In genomic region chr20:20710443-20710842, GRCh38 we compare ENCODE assay signal across 10 cellular contexts. TPM values are rescaled to one million over a fixed set of nuclear protein-coding genes. Genes with fewer than 3 reads are reported as not detected.
DNase-seq lines count a peak whose midpoint lies in the region; ATAC-seq and TF ChIP-seq lines count a peak whose summit lies in the region.
"Had no signal": no experiment of that assay in that cellular context is flagged by ENCODE, and none has a peak within 500 bp of the region (broad histone marks: within the 10 kb centered on the region; RNA-seq: fewer than 3 reads in every experiment).

No MANE protein-coding gene starts in this region.

- H2BK12ac ChIP-seq in mesenchymal stem cell (ENCODE audit: low read length in 2 of 2) = no peak overlapping the region

- no peak overlapping the region for H2BK15ac ChIP-seq in mesenchymal stem cell (ENCODE audit: low read depth, poor library complexity, severe bottlenecking)

- no peak overlapping the region for H3K18ac ChIP-seq in mesenchymal stem cell (ENCODE audit: low read depth in 1 of 2, low read length in 2 of 2)

- no peaks in the 10 kb centered on the region for H3K27me3 ChIP-seq in BLaER1 treated with 17β-estradiol and CSF1 and Interleukin-3, amounts not matched to agents 10 nM and 100 nM
- H3K27me3 ChIP-seq in HUES64 (ENCODE audit: insufficient read depth, low read length) (no peaks in the 10 kb centered on the region), tibial nerve (no peaks in the 10 kb centered on the region), mesenchymal stem cell (ENCODE audit: control insufficient read depth in 1 of 2, insufficient read depth in 1 of 2, low read length in 2 of 2) (no peaks in the 10 kb centered on the region)

- H3K4me3 Mint-ChIP-seq in natural killer cell treated with Interleukin-12 subunit alpha and Interleukin-12 subunit beta and Interleukin-15 and Interleukin-18, amount 100 ng/mL, for 72 hours = peak overlapping the region; percentile 95

- H3K27ac Mint-ChIP-seq in natural killer cell treated with Interleukin-12 subunit alpha and Interleukin-12 subunit beta and Interleukin-15 and Interleukin-18, amount 100 ng/mL, for 72 hours = peak overlapping the region; percentile 83 to 92

- no peak for TF ChIP-seq CTCF in coronary artery (IDR thresholded peaks at IDR 0.05)
- no peak for TF ChIP-seq CTCF in tibial nerve (IDR thresholded peaks at IDR 0.05)

- WGBS in HUES64 = 89% methylated on average over 1 of the region's 1 CpG
- WGBS in tibial nerve, 2 donors = 70 to 76% methylated on average over 1 of the region's 1 CpG
- WGBS in mesenchymal stem cell = 97% methylated on average over 1 of the region's 1 CpG

- peaks cover 18% of the 10 kb centered on the region for H3K79me1 ChIP-seq in mesenchymal stem cell (replicated peaks; ENCODE audit: low read length, poor library complexity, severe bottlenecking)

- H4K8ac ChIP-seq in mesenchymal stem cell (ENCODE audit: low read length) = no peak overlapping the region

- TF ChIP-seq EP300 in tibial nerve (IDR thresholded peaks at IDR 0.05) = no peak

- no peaks in the 10 kb centered on the region for H3K9me3 Mint-ChIP-seq in natural killer cell treated with Interleukin-12 subunit alpha and Interleukin-12 subunit beta and Interleukin-15 and Interleukin-18, amount 100 ng/mL, for 72 hours

- H3K9me3 ChIP-seq in BLaER1 treated with 17β-estradiol and CSF1 and Interleukin-3, amounts not matched to agents 10 nM and 100 nM (replicated peaks in 1 of 11) = peaks cover 0 to 17% (median 5%) of the 10 kb centered on the region in 11 experiments; a peak in 9 of 22 replicates
- H3K9me3 ChIP-seq in HUES64 (ENCODE audit: insufficient read depth, low read depth, low read length) = no peaks in the 10 kb centered on the region
- no peaks in the 10 kb centered on the region for H3K9me3 ChIP-seq in tibial nerve
- no peaks in the 10 kb centered on the region for H3K9me3 ChIP-seq in mesenchymal stem cell (ENCODE audit: control insufficient read depth, low read length)

- H3K4me1 Mint-ChIP-seq in natural killer cell treated with Interleukin-12 subunit alpha and Interleukin-12 subunit beta and Interleukin-15 and Interleukin-18, amount 100 ng/mL, for 72 hours (ENCODE audit: low read depth in 2 of 2) = peaks cover 35 to 37% of the 10 kb centered on the region in 2 donors

- H3K14ac ChIP-seq in mesenchymal stem cell (ENCODE audit: low read length in 2 of 2) = no peak overlapping the region

- H3K36me3 ChIP-seq in BLaER1 treated with 17β-estradiol and CSF1 and Interleukin-3, amounts not matched to agents 10 nM and 100 nM = peaks cover 0 to 21% (median 6%) of the 10 kb centered on the region in 11 experiments; a peak in 10 of 22 replicates
- no peaks in the 10 kb centered on the region for H3K36me3 ChIP-seq in HUES64 (ENCODE audit: insufficient read depth, low read length)
- H3K36me3 ChIP-seq in tibial nerve = no peaks in the 10 kb centered on the region
- H3K36me3 ChIP-seq in mesenchymal stem cell (ENCODE audit: control insufficient read depth in 1 of 2, insufficient read depth in 2 of 2, low read depth in 1 of 2, low read length in 2 of 2) = no peaks in the 10 kb centered on the region

- H4K91ac ChIP-seq in mesenchymal stem cell (ENCODE audit: low read length) = no peak overlapping the region

- DNase-seq in coronary artery (ENCODE audit: low spot score) (no peak), tibial nerve (ENCODE audit: low spot score in 2 of 2) (no peak), mesenchymal stem cell (no peak), EL (no peak)
- no peak for DNase-seq in natural killer cell treated with Interleukin-12 subunit alpha and Interleukin-12 subunit beta and Interleukin-15 and Interleukin-18, amount 100 ng/mL, for 72 hours (ENCODE audit: low spot score)
- DNase-seq: amniotic stem cell, DMS79 had no signal

- no peak for TF ChIP-seq POLR2A in tibial nerve (IDR thresholded peaks at IDR 0.05)

- H2AK5ac ChIP-seq in mesenchymal stem cell (ENCODE audit: low read length, severe bottlenecking) = no peak overlapping the region

- peaks cover 0 to 21% (median 0%) of the 10 kb centered on the region in 11 experiments; a peak in 5 of 22 replicates for H4K20me1 ChIP-seq in BLaER1 treated with 17β-estradiol and CSF1 and Interleukin-3, amounts not matched to agents 10 nM and 100 nM

- H3K9ac ChIP-seq in BLaER1 treated with 17β-estradiol and CSF1 and Interleukin-3, amounts not matched to agents 10 nM and 100 nM = peak overlapping the region in 1 of 11 experiments; percentile 13; a peak in 1 of 22 replicates
- H3K9ac ChIP-seq in HUES64 (ENCODE audit: low read depth, low read length) = no peak overlapping the region
- no peak overlapping the region for H3K9ac ChIP-seq in mesenchymal stem cell (ENCODE audit: low read length)

- H2BK5ac ChIP-seq in mesenchymal stem cell (ENCODE audit: low read depth, low read length, poor library complexity, severe bottlenecking) = no peak overlapping the region

- no peak for ATAC-seq in natural killer cell treated with Interleukin-12 subunit alpha and Interleukin-12 subunit beta and Interleukin-15 and Interleukin-18, amount 100 ng/mL, for 72 hours
- no peak for ATAC-seq in GM19455 (IDR thresholded peaks at IDR 0.05; ENCODE audit: unreplicated experiment)

- peak overlapping the region; percentile 85 to 97 (median 93) for H3K4me2 ChIP-seq in BLaER1 treated with 17β-estradiol and CSF1 and Interleukin-3, amounts not matched to agents 10 nM and 100 nM
- no peak overlapping the region for H3K4me2 ChIP-seq in mesenchymal stem cell (ENCODE audit: low read length, poor library complexity, severe bottlenecking)

- H3K23ac ChIP-seq in mesenchymal stem cell (ENCODE audit: low read length in 2 of 2) = no peak overlapping the region

- H3K4me1 ChIP-seq in BLaER1 treated with 17β-estradiol and CSF1 and Interleukin-3, amounts not matched to agents 10 nM and 100 nM = peaks cover 24 to 48% (median 36%) of the 10 kb centered on the region in 10 experiments
- H3K4me1 ChIP-seq in HUES64 (ENCODE audit: insufficient read depth, low read length) (peaks cover 12% of the 10 kb centered on the region; the same call in 1 of the 2 replicates), tibial nerve (peaks cover 0 to 19% (median 7%) of the 10 kb centered on the region in 4 donors), mesenchymal stem cell (ENCODE audit: control insufficient read depth, insufficient read depth, low read depth, low read length) (peaks cover 9% of the 10 kb centered on the region)

- peak overlapping the region in 7 of 10 experiments; percentile 83 to 97 (median 90); a peak in 7 of 20 replicates for H3K4me3 ChIP-seq in BLaER1 treated with 17β-estradiol and CSF1 and Interleukin-3, amounts not matched to agents 10 nM and 100 nM
- 0 out of 2 replicates have a peak overlapping the region, but pooled peaks have one; percentile 73 for H3K4me3 ChIP-seq in HUES64 (ENCODE audit: low read length)
- peak overlapping the region; percentile 95 for H3K4me3 ChIP-seq in coronary artery
- peak overlapping the region in 2 of 4 donors; percentile 95 to 99 for H3K4me3 ChIP-seq in tibial nerve
- H3K4me3 ChIP-seq in mesenchymal stem cell (ENCODE audit: insufficient read depth in 1 of 2, low read depth in 1 of 2, low read length in 2 of 2) = no peak overlapping the region

- no peak overlapping the region for H3K27ac ChIP-seq in BLaER1 treated with 17β-estradiol and CSF1 and Interleukin-3, amounts not matched to agents 10 nM and 100 nM
- H3K27ac ChIP-seq in HUES64 (ENCODE audit: low read depth, low read length) (no peak overlapping the region), coronary artery (no peak overlapping the region), tibial nerve (peak overlapping the region in 2 of 4 donors; percentile 92 to 93), mesenchymal stem cell (ENCODE audit: low read length, poor library complexity, severe bottlenecking) (no peak overlapping the region)

- no peak overlapping the region for H3K4ac ChIP-seq in mesenchymal stem cell (ENCODE audit: low read depth in 1 of 2, low read length in 2 of 2)

- no peak overlapping the region for H2BK120ac ChIP-seq in mesenchymal stem cell (ENCODE audit: low read depth, low read length)

- H3K36me3 Mint-ChIP-seq in natural killer cell treated with Interleukin-12 subunit alpha and Interleukin-12 subunit beta and Interleukin-15 and Interleukin-18, amount 100 ng/mL, for 72 hours = no peaks in the 10 kb centered on the region

- H3K27me3 Mint-ChIP-seq in natural killer cell treated with Interleukin-12 subunit alpha and Interleukin-12 subunit beta and Interleukin-15 and Interleukin-18, amount 100 ng/mL, for 72 hours = no peaks in the 10 kb centered on the region

- no peak overlapping the region for H2AFZ ChIP-seq in mesenchymal stem cell (ENCODE audit: low read depth, low read length)

RNA-seq across cellular contexts. Expression of gene RALGAPA2, which starts 2.0 kb away (rescaled TPM):
- polyA plus RNA-seq in HUES64 (2013, experiment 1 of 2) = 11.2 TPM
- polyA plus RNA-seq in HUES64 (2013, experiment 2 of 2) = 9.7 TPM
- total RNA-seq in natural killer cell treated with Interleukin-12 subunit alpha and Interleukin-12 subunit beta and Interleukin-15 and Interleukin-18, amount 100 ng/mL, for 72 hours = 10 to 100 TPM; 38.5 to 39.2 TPM
- 10 to 100 TPM; 20.5 to 42.9 (median 29.6) TPM for total RNA-seq in tibial nerve
- polyA plus RNA-seq in mesenchymal stem cell (2013, experiment 1 of 2) = 2.2 TPM
- 2.5 TPM for polyA plus RNA-seq in mesenchymal stem cell (2013, experiment 2 of 2)

Comparison
In these comparisons a context has a peak if more than half of its experiments do, and no peak if none do; other contexts are left out.
1. H3K4me3 ChIP-seq: peak in BLaER1 treated with 17β-estradiol and CSF1 and Interleukin-3, amounts not matched to agents 10 nM and 100 nM (7 of 10), HUES64 (single experiment) and coronary artery (single experiment); none in mesenchymal stem cell (0 of 2).